ENCODE assay signal across 9 cellular contexts in the genomic region with DNA sequence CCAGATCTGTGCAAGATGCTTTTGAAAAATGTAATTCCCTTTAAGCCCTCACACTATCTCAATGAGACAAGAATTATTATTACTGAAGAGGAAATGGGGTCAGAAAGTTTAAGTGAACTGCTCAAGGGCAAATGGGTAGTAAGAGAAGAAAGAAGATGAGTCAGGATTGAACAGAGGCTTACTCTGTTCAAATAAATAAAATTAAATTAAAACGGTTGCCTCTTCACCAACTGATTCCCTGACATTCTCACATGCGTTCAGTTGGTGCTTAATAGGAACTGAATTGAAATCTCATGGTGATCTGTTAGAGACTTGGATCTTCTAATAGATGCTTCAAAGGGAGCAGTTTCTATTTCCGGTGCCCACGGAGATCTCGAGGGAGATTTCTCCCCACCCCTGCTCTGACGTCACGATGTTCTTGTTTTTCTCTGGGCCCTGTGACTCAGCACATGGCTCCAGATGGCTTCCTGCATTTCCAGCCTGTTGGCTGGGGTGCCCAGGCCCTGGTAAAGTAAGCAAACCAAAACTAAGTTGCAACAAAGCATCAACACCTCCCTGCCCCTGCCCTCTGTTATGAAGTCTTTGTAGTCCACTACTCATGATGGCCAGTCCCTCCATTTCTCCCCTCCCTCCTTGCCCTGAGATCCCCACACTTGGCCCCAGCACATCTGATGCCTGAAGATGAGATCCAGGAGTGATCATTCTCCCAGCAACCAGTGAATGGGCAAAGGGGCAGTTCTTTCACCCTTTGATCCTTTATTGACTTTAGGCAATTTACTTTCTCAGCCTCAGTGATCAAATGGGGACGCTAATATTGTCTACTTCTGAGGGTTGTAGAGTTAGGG.
DNase-seq lines count a peak whose midpoint lies in the region; ATAC-seq, FAIRE-seq and TF ChIP-seq lines count a peak whose summit lies in the region.
"Had no signal": no experiment of that assay in that cellular context is flagged by ENCODE, and none has a peak within 500 bp of the region (broad histone marks: within the 10 kb centered on the region; RNA-seq: fewer than 3 reads in every experiment).

No MANE protein-coding gene starts in this region.

- CTCF ChIA-PET in activated naive CD4-positive, alpha-beta T cell treated with anti-CD3 and anti-CD28 coated beads, Interleukin-2, amount 10 ng/mL, durations not matched to agents 7 days and 5 days (lab: Charles Lee): no interaction called here

- TF ChIP-seq EP300 in tibial nerve (IDR thresholded peaks at IDR 0.05): peak in 1 of 2 donors; percentile 82

- DNase-seq in GM12891 (ENCODE audit: insufficient read length, low spot score): no peak
- peak; percentile 96 to 99 for DNase-seq in SJSA1 (ENCODE audit: low read depth in 1 of 2, low spot score in 2 of 2)
- DNase-seq in activated naive CD4-positive, alpha-beta T cell treated with anti-CD3 and anti-CD28 coated beads, Interleukin-2, amount 10 ng/mL, durations not matched to agents 7 days and 5 days: peak; percentile 78
- DNase-seq in germinal center (ENCODE audit: low spot score): peak; percentile 33
- peak; percentile 81 for DNase-seq in pons (ENCODE audit: low spot score)
- DNase-seq in tibial nerve (ENCODE audit: low spot score in 2 of 2): peak; percentile 60 to 81

- peak overlapping the region; percentile 95 for H3K27ac ChIP-seq in SJSA1
- peak overlapping the region; percentile 7 to 76 (median 64) for H3K27ac ChIP-seq in tibial nerve
- H3K27ac ChIP-seq: VCaP had no signal

- peak overlapping the region; percentile 85 for H3K27ac Mint-ChIP-seq in activated naive CD4-positive, alpha-beta T cell treated with anti-CD3 and anti-CD28 coated beads, Interleukin-2, amount 10 ng/mL, durations not matched to agents 7 days and 5 days

- H3K4me3 ChIP-seq in SJSA1 (0 out of 2 replicates have a peak overlapping the region, but pooled peaks have one; percentile 0), tibial nerve (no peak overlapping the region)

- 16 to 19% methylated on average over 8 of the region's 8 CpGs for WGBS in tibial nerve, 2 donors

- H3K4me1 ChIP-seq in SJSA1 (replicated peaks) (peaks cover 35% of the 10 kb centered on the region), tibial nerve (peaks cover 0 to 23% (median 12%) of the 10 kb centered on the region in 4 donors)

- H3K9me3 ChIP-seq in SJSA1 (replicated peaks): no peaks in the 10 kb centered on the region
- no peaks in the 10 kb centered on the region for H3K9me3 ChIP-seq in tibial nerve

- ATAC-seq in HG03520 (IDR thresholded peaks at IDR 0.05; ENCODE audit: unreplicated experiment) (no peak), HG03521 (IDR thresholded peaks at IDR 0.05; ENCODE audit: unreplicated experiment) (no peak)

- peak; percentile 51 for FAIRE-seq in GM12891 (lab: Jason Lieb, UNC)

- no peak for TF ChIP-seq CTCF in tibial nerve (IDR thresholded peaks at IDR 0.05)

- no peaks in the 10 kb centered on the region for H3K27me3 ChIP-seq in SJSA1 (replicated peaks)
- H3K27me3 ChIP-seq in tibial nerve: no peaks in the 10 kb centered on the region

- no peaks in the 10 kb centered on the region for H3K27me3 Mint-ChIP-seq in activated naive CD4-positive, alpha-beta T cell treated with anti-CD3 and anti-CD28 coated beads, Interleukin-2, amount 10 ng/mL, durations not matched to agents 7 days and 5 days

- H3K4me3 Mint-ChIP-seq in activated naive CD4-positive, alpha-beta T cell treated with anti-CD3 and anti-CD28 coated beads, Interleukin-2, amount 10 ng/mL, durations not matched to agents 7 days and 5 days: no peak overlapping the region

- H3K36me3 Mint-ChIP-seq in activated naive CD4-positive, alpha-beta T cell treated with anti-CD3 and anti-CD28 coated beads, Interleukin-2, amount 10 ng/mL, durations not matched to agents 7 days and 5 days: no peaks in the 10 kb centered on the region

- peaks cover 37% of the 10 kb centered on the region for H3K4me1 Mint-ChIP-seq in activated naive CD4-positive, alpha-beta T cell treated with anti-CD3 and anti-CD28 coated beads, Interleukin-2, amount 10 ng/mL, durations not matched to agents 7 days and 5 days

- TF ChIP-seq POLR2A in GM12891 (IDR thresholded peaks at IDR 0.05; ENCODE audit: low read depth, low read length) (no peak), tibial nerve (IDR thresholded peaks at IDR 0.05) (no peak)

- no peaks in the 10 kb centered on the region for H3K36me3 ChIP-seq in SJSA1
- no peaks in the 10 kb centered on the region for H3K36me3 ChIP-seq in tibial nerve

- no peaks in the 10 kb centered on the region for H3K9me3 Mint-ChIP-seq in activated naive CD4-positive, alpha-beta T cell treated with anti-CD3 and anti-CD28 coated beads, Interleukin-2, amount 10 ng/mL, durations not matched to agents 7 days and 5 days

TF ChIP-seq in GM12891, 5 proteins besides CTCF, POLR2A, EP300 and RAD21:
- no peak for TF ChIP-seq POLR2AphosphoS5 (IDR thresholded peaks at IDR 0.05; ENCODE audit: low read depth, low read length)
- TF ChIP-seq PAX5 (IDR thresholded peaks at IDR 0.05; ENCODE audit: insufficient read depth, low read length, severe bottlenecking): no peak
- TF ChIP-seq TAF1 (IDR thresholded peaks at IDR 0.05; ENCODE audit: low read depth, low read length): no peak
- no peak for TF ChIP-seq POU2F2 (IDR thresholded peaks at IDR 0.05; ENCODE audit: low read depth, low read length)
- TF ChIP-seq SPI1 (IDR thresholded peaks at IDR 0.05; ENCODE audit: low read depth, low read length): no peak
